27 cellular contexts compared by ENCODE assay signal in the genomic region with DNA sequence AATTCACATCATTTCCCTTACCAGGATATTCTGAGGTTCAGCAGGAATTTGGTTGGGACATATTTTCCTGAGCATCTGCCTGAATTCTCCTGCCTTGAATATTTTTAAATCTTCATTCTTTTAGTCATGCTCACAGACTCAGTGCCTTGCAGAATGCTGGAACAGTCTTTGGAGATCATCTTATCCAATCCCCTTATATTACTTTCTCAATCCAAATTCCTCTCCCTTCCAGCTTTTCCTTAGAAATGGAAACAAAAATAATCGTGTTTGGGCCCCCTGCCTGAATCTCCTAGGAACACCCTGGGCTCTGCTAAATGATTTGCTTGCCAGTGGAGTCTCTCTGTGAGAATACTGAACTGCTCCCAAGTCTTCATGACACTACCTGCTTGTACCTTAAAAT. TPM values are rescaled to one million over a fixed set of nuclear protein-coding genes. Genes with fewer than 3 reads are reported as not detected.
"Had no signal": no experiment of that assay in that cellular context is flagged by ENCODE, and none has a peak within 500 bp of the region (broad histone marks: within the 10 kb centered on the region; RNA-seq: fewer than 3 reads in every experiment).

No MANE protein-coding gene starts in this region.

- H3K27ac ChIP-seq: adrenal gland, body of pancreas, coronary artery, foreskin keratinocyte, lower lobe of right lung, neutrophil, ovary, prostate gland, spleen, tibial nerve had no signal

- H3K9me3 ChIP-seq: adrenal gland, body of pancreas, neutrophil, ovary, prostate gland had no signal

- H3K4me3 ChIP-seq: adrenal gland, body of pancreas, coronary artery, dorsolateral prefrontal cortex, lower lobe of right lung, ovary, prostate gland, spleen, tibial nerve had no signal

- DNase-seq: activated CD4-positive, alpha-beta T cell treated with anti-CD3 and anti-CD28 coated beads for 1 hour; activated CD4-positive, alpha-beta T cell treated with anti-CD3 and anti-CD28 coated beads, Interleukin-2, amount 50 U/mL, for 1 hour; activated CD8-positive, alpha-beta memory T cell treated with anti-CD3 and anti-CD28 coated beads, Interleukin-2, amount 10 ng/mL, durations not matched to agents 7 days and 5 days; activated CD8-positive, alpha-beta T cell treated with anti-CD3 and anti-CD28 coated beads, Interleukin-2, amount 10 ng/mL, durations not matched to agents 7 days and 5 days; activated T-cell treated with anti-CD3 and anti-CD28 coated beads, Interleukin-2, amount 50 U/mL, for 48 hours; adrenal gland; aorta; body of pancreas; dorsolateral prefrontal cortex; effector memory CD8-positive, alpha-beta T cell; erythroblast; foreskin keratinocyte; glutamatergic neuron; lower lobe of right lung; mesendoderm; nephron progenitor cell; ovary; retina; spleen; stimulated activated naive CD4-positive, alpha-beta T cell; T-helper 2 cell had no signal

- ATAC-seq: activated CD8-positive, alpha-beta memory T cell treated with anti-CD3 and anti-CD28 coated beads, Interleukin-2, amount 10 ng/mL, durations not matched to agents 7 days and 5 days; activated CD8-positive, alpha-beta T cell treated with anti-CD3 and anti-CD28 coated beads, Interleukin-2, amount 10 ng/mL, durations not matched to agents 7 days and 5 days; body of pancreas; effector memory CD8-positive, alpha-beta T cell; foreskin keratinocyte; lower lobe of right lung had no signal

- H3K4me1 ChIP-seq: adrenal gland, body of pancreas, foreskin keratinocyte, lower lobe of right lung, prostate gland, spleen, tibial nerve had no signal

- H3K36me3 ChIP-seq: adrenal gland, lower lobe of right lung, neutrophil, ovary, prostate gland, spleen, tibial nerve had no signal

- H3K27me3 ChIP-seq: adrenal gland, body of pancreas, foreskin keratinocyte, neutrophil, ovary, spleen, tibial nerve had no signal

RNA-seq across cellular contexts. Expression of a gene that starts 38.4 kb away (rescaled TPM):
- total RNA-seq: activated CD8-positive, alpha-beta memory T cell treated with anti-CD3 and anti-CD28 coated beads, Interleukin-2, amount 10 ng/mL, durations not matched to agents 7 days and 5 days; activated CD8-positive, alpha-beta T cell treated with anti-CD3 and anti-CD28 coated beads, Interleukin-2, amount 10 ng/mL, durations not matched to agents 7 days and 5 days; activated T-helper 2 cell treated with anti-CD3 and anti-CD28 coated beads, Interferon-gamma antibody, Interleukin-2, Interleukin-4, amounts not matched to agents 10 μg/mL and 5 μg/mL and 100 μg/mL, durations not matched to agents 14 hours and 24 hours and 36 hours; adrenal gland; aorta; body of pancreas; foreskin keratinocyte; kidney epithelial cell; lower lobe of right lung; ovary; spleen; tibial nerve had no signal
- polyA plus RNA-seq: adrenal gland, aorta, foreskin keratinocyte, spleen had no signal
